In the genomic region with DNA sequence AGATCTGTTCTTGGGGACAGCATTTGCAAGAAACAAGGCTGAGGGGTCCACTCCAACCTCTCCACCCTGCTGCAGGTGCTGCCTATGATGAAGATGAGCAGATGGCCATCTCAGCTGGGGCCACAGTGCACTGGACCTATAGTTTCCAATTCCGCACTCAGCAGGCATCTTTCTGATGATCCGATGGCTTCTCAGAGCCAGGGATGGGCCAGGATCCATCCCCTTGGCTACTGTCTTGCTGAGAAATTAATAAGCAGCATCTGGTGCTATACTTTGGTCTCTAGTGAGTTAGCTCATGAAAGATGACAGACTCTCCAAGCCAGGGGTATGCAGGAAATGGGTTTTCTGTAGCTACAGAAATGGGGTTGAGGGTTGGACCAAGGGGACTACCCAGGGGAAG, we compare ENCODE assay signal across 33 cellular contexts. TPM values are rescaled to one million over a fixed set of nuclear protein-coding genes. Genes with fewer than 3 reads are reported as not detected.
"Had no signal": no experiment of that assay in that cellular context is flagged by ENCODE, and none has a peak within 500 bp of the region (broad histone marks: within the 10 kb centered on the region; RNA-seq: fewer than 3 reads in every experiment).

No MANE protein-coding gene starts in this region.

- ATAC-seq: activated CD4-positive, alpha-beta T cell treated with anti-CD3 and anti-CD28 coated beads for 36 hours; activated CD8-positive, alpha-beta memory T cell treated with anti-CD3 and anti-CD28 coated beads, Interleukin-2, amount 10 ng/mL, durations not matched to agents 7 days and 5 days; activated CD8-positive, alpha-beta T cell treated with anti-CD3 and anti-CD28 coated beads, Interleukin-2, amount 10 ng/mL, durations not matched to agents 7 days and 5 days; activated naive CD8-positive, alpha-beta T cell treated with anti-CD3 and anti-CD28 coated beads, Interleukin-2, amount 50 U/mL, for 24 hours; body of pancreas; effector memory CD8-positive, alpha-beta T cell; gastroesophageal sphincter; heart right ventricle had no signal

- DNase-seq: activated CD4-positive, alpha-beta memory T cell treated with anti-CD3 and anti-CD28 coated beads for 36 hours; activated CD4-positive, alpha-beta T cell treated with anti-CD3 and anti-CD28 coated beads for 36 hours; activated CD4-positive, alpha-beta T cell treated with anti-CD3 and anti-CD28 coated beads, Interleukin-2, amount 10 ng/mL, durations not matched to agents 24 days and 14 days; activated CD4-positive, CD25-positive, alpha-beta regulatory T cell; activated CD4-positive, CD25-positive, alpha-beta regulatory T cell treated with anti-CD3 and anti-CD28 coated beads, Interleukin-2, amount 50 U/mL, for 72 hours; activated CD8-positive, alpha-beta memory T cell treated with anti-CD3 and anti-CD28 coated beads, Interleukin-2, amount 10 ng/mL, durations not matched to agents 7 days and 5 days; activated CD8-positive, alpha-beta memory T cell treated with anti-CD3 and anti-CD28 coated beads, Interleukin-2, amount 50 U/mL, for 4 hours; activated CD8-positive, alpha-beta T cell treated with anti-CD3 and anti-CD28 coated beads, Interleukin-2, amount 10 ng/mL, durations not matched to agents 7 days and 5 days; activated effector memory CD4-positive, alpha-beta T cell treated with anti-CD3 and anti-CD28 coated beads, Interleukin-2, amount 50 U/mL, for 16 hours; activated naive CD4-positive, alpha-beta T cell treated with anti-CD3 and anti-CD28 coated beads for 36 hours; activated naive CD8-positive, alpha-beta T cell treated with anti-CD3 and anti-CD28 coated beads for 36 hours; activated naive CD8-positive, alpha-beta T cell treated with anti-CD3 and anti-CD28 coated beads, Interleukin-2, amount 50 U/mL, for 24 hours; activated T-cell treated with anti-CD3 and anti-CD28 coated beads, Interleukin-2, amount 50 U/mL, for 1 hour; activated T-cell treated with anti-CD3 and anti-CD28 coated beads, Interleukin-2, amount 50 U/mL, for 48 hours; adrenal gland; amygdala; aorta; body of pancreas; cerebellar nuclear complex; cortex of kidney; dermis blood vessel endothelial cell; effector CD4-positive, alpha-beta T cell; effector memory CD8-positive, alpha-beta T cell; erythroblast; foreskin melanocyte; heart right ventricle; T-helper 2 cell had no signal

RNA-seq across cellular contexts. Expression of gene BDKRB1, which starts 18.4 kb away (rescaled TPM):
- total RNA-seq: activated CD4-positive, alpha-beta memory T cell treated with anti-CD3 and anti-CD28 coated beads for 36 hours; activated CD4-positive, alpha-beta T cell treated with anti-CD3 and anti-CD28 coated beads for 36 hours; activated CD4-positive, alpha-beta T cell treated with anti-CD3 and anti-CD28 coated beads, Interleukin-2, amount 10 ng/mL, durations not matched to agents 24 days and 14 days; activated CD8-positive, alpha-beta memory T cell treated with anti-CD3 and anti-CD28 coated beads for 36 hours; activated CD8-positive, alpha-beta memory T cell treated with anti-CD3 and anti-CD28 coated beads, Interleukin-2, amount 10 ng/mL, durations not matched to agents 7 days and 5 days; activated CD8-positive, alpha-beta T cell treated with anti-CD3 and anti-CD28 coated beads, Interleukin-2, amount 10 ng/mL, durations not matched to agents 7 days and 5 days; activated naive CD4-positive, alpha-beta T cell treated with anti-CD3 and anti-CD28 coated beads for 36 hours; activated naive CD8-positive, alpha-beta T cell treated with anti-CD3 and anti-CD28 coated beads for 36 hours; activated T-helper 1 cell treated with anti-CD3 and anti-CD28 coated beads, Interleukin-12 subunit alpha, Interleukin-12 subunit beta, Interleukin-2, Interleukin-4 antibody, amounts not matched to agents 30 ng/mL and 10 ng/mL and 1 ng/mL, durations not matched to agents 14 hours and 24 hours and 36 hours; activated T-helper 2 cell treated with anti-CD3 and anti-CD28 coated beads, Interferon-gamma antibody, Interleukin-2, Interleukin-4, amounts not matched to agents 10 μg/mL and 5 μg/mL and 100 μg/mL, durations not matched to agents 14 hours and 24 hours and 36 hours; body of pancreas; dermis blood vessel endothelial cell; glomerular endothelial cell; T-helper 1 cell treated with Interleukin-12 subunit alpha and Interleukin-12 subunit beta and Interleukin-4 antibody, amounts not matched to agents 30 ng/mL and 1 ng/mL, for 36 hours had no signal

RNA-seq across cellular contexts. Expression of gene BDKRB2, which starts 33.0 kb away (rescaled TPM):
- total RNA-seq: activated CD4-positive, alpha-beta T cell treated with anti-CD3 and anti-CD28 coated beads for 36 hours; activated CD4-positive, alpha-beta T cell treated with anti-CD3 and anti-CD28 coated beads, Interleukin-2, amount 10 ng/mL, durations not matched to agents 24 days and 14 days; activated CD8-positive, alpha-beta memory T cell treated with anti-CD3 and anti-CD28 coated beads for 36 hours; activated CD8-positive, alpha-beta memory T cell treated with anti-CD3 and anti-CD28 coated beads, Interleukin-2, amount 10 ng/mL, durations not matched to agents 7 days and 5 days; activated CD8-positive, alpha-beta T cell treated with anti-CD3 and anti-CD28 coated beads, Interleukin-2, amount 10 ng/mL, durations not matched to agents 7 days and 5 days; activated naive CD8-positive, alpha-beta T cell treated with anti-CD3 and anti-CD28 coated beads for 36 hours; activated T-helper 1 cell treated with anti-CD3 and anti-CD28 coated beads, Interleukin-12 subunit alpha, Interleukin-12 subunit beta, Interleukin-2, Interleukin-4 antibody, amounts not matched to agents 30 ng/mL and 10 ng/mL and 1 ng/mL, durations not matched to agents 14 hours and 24 hours and 36 hours; activated T-helper 2 cell treated with anti-CD3 and anti-CD28 coated beads, Interferon-gamma antibody, Interleukin-2, Interleukin-4, amounts not matched to agents 10 μg/mL and 5 μg/mL and 100 μg/mL, durations not matched to agents 14 hours and 24 hours and 36 hours; T-helper 1 cell treated with Interleukin-12 subunit alpha and Interleukin-12 subunit beta and Interleukin-4 antibody, amounts not matched to agents 30 ng/mL and 1 ng/mL, for 36 hours had no signal
